21 cellular contexts compared by ENCODE assay signal in genomic region chr4:102247041-102247440, GRCh38.
"Had no signal": no experiment of that assay in that cellular context is flagged by ENCODE, and none has a peak within 500 bp of the region (broad histone marks: within the 10 kb centered on the region; RNA-seq: fewer than 3 reads in every experiment).

No MANE protein-coding gene starts in this region.

- H3K4me1 ChIP-seq: colonic mucosa, right atrium auricular region, transverse colon had no signal

- H3K36me3 ChIP-seq: cardiac muscle cell, colonic mucosa, neutrophil, right atrium auricular region, transverse colon had no signal

- H3K4me3 ChIP-seq: cardiac muscle cell, colonic mucosa, lung, right atrium auricular region, transverse colon had no signal

- H3K27me3 ChIP-seq: cardiac muscle cell, colonic mucosa, neutrophil, right atrium auricular region, transverse colon had no signal

- ATAC-seq: activated T-helper 17 cell treated with anti-CD3 and anti-CD28 coated beads, Interleukin-2, amount 50 U/mL, for 72 hours; left cardiac atrium; naive thymus-derived CD8-positive, alpha-beta T cell; stimulated activated memory B cell treated with anti-CD40 and anti-IgM and Interleukin-4, amounts not matched to agents 10 μg/mL and 1 μg/mL and 100 μg/mL, for 72 hours; T-helper 17 cell had no signal

- H3K9me3 ChIP-seq: colonic mucosa, neutrophil, right atrium auricular region, transverse colon had no signal

- DNase-seq: activated CD4-positive, alpha-beta T cell treated with anti-CD3 and anti-CD28 coated beads, Interleukin-2, amount 50 U/mL, for 1 hour; activated CD4-positive, CD25-positive, alpha-beta regulatory T cell; activated naive CD4-positive, alpha-beta T cell treated with anti-CD3 and anti-CD28 coated beads, Interleukin-2, amount 50 U/mL, for 16 hours; activated T-cell treated with anti-CD3 and anti-CD28 coated beads for 4 hours; amygdala; colonic mucosa; effector CD4-positive, alpha-beta T cell; glutamatergic neuron; immature natural killer cell; left cardiac atrium; naive thymus-derived CD8-positive, alpha-beta T cell; posterior cingulate gyrus; small intestine; T-helper 17 cell; transverse colon had no signal

- H3K27ac ChIP-seq: cardiac muscle cell, colonic mucosa, neutrophil, right atrium auricular region, transverse colon had no signal
